ENCODE assay signal across 10 cellular contexts in genomic region chr5:72248352-72249032, GRCh38.
DNase-seq lines count a peak whose midpoint lies in the region; ATAC-seq and TF ChIP-seq lines count a peak whose summit lies in the region.
"Had no signal": no experiment of that assay in that cellular context is flagged by ENCODE, and none has a peak within 500 bp of the region (broad histone marks: within the 10 kb centered on the region; RNA-seq: fewer than 3 reads in every experiment).

No MANE protein-coding gene starts in this region.

- CTCF ChIA-PET in activated CD4-positive, alpha-beta T cell treated with anti-CD3 and anti-CD28 coated beads for 36 hours (lab: Charles Lee) = interaction anchor here (0.9 to 2.6 kb wide), 3 partner anchors 10 to 20 kb away, joined by 3 to 6 read pairs (median 3); no protein-coding TSS in a partner anchor

- POLR2A ChIA-PET in activated CD4-positive, alpha-beta T cell treated with anti-CD3 and anti-CD28 coated beads for 36 hours (lab: Charles Lee) = interaction anchor here (0.8 kb wide), 1 partner anchor 14 kb away, joined by 5 read pairs; no protein-coding TSS in a partner anchor

- H3K4me1 Mint-ChIP-seq in activated CD4-positive, alpha-beta T cell treated with anti-CD3 and anti-CD28 coated beads for 36 hours = peaks cover 6% of the 10 kb centered on the region

- no peaks in the 10 kb centered on the region for H3K9me3 Mint-ChIP-seq in activated CD4-positive, alpha-beta T cell treated with anti-CD3 and anti-CD28 coated beads for 36 hours (ENCODE audit: low read depth)
- H3K9me3 Mint-ChIP-seq: immature natural killer cell had no signal

- TF ChIP-seq POLR2A in stomach (IDR thresholded peaks at IDR 0.05) = no peak

- no peak overlapping the region for H3K4me3 Mint-ChIP-seq in activated CD4-positive, alpha-beta T cell treated with anti-CD3 and anti-CD28 coated beads for 36 hours
- H3K4me3 Mint-ChIP-seq: immature natural killer cell had no signal

- H3K27ac ChIP-seq in heart right ventricle (peak overlapping the region in 7 of 10 donors; percentile 35 to 65 (median 58)), stomach (peak overlapping the region in 4 of 5 donors; percentile 58 to 80 (median 68))
- H3K27ac ChIP-seq: VCaP had no signal

- WGBS in heart right ventricle, 2 donors = 64 to 67% methylated on average over 3 of the region's 3 CpGs
- 63 to 71% (median 67%) methylated on average over 3 of the region's 3 CpGs for WGBS in stomach, 5 donors

- H3K36me3 ChIP-seq in heart right ventricle (no peaks in the 10 kb centered on the region), stomach (no peaks in the 10 kb centered on the region)

- no peaks in the 10 kb centered on the region for H3K27me3 Mint-ChIP-seq in activated CD4-positive, alpha-beta T cell treated with anti-CD3 and anti-CD28 coated beads for 36 hours

- TF ChIP-seq CTCF in heart right ventricle (IDR thresholded peaks at IDR 0.05) = no peak
- no peak for TF ChIP-seq CTCF in stomach (IDR thresholded peaks at IDR 0.05)

- H3K27me3 ChIP-seq in heart right ventricle = no peaks in the 10 kb centered on the region
- H3K27me3 ChIP-seq in stomach = no peaks in the 10 kb centered on the region

- no peak for TF ChIP-seq EP300 in stomach (IDR thresholded peaks at IDR 0.05)

- peak in 7 of 8 donors; percentile 49 to 75 (median 72) for ATAC-seq in heart right ventricle
- no peak for ATAC-seq in activated CD4-positive, alpha-beta T cell treated with anti-CD3 and anti-CD28 coated beads for 36 hours

- no peak overlapping the region for H3K4me3 ChIP-seq in heart right ventricle
- H3K4me3 ChIP-seq in stomach = no peak overlapping the region

- H3K9me3 ChIP-seq in heart right ventricle (no peaks in the 10 kb centered on the region), stomach (no peaks in the 10 kb centered on the region)

- intact Hi-C loops in heart right ventricle (cut with DNase I) = loop anchor here in 4 of 10 donors (5.0 to 10.0 kb wide), 3 partner anchors 34 to 114 kb away; no protein-coding TSS in a partner anchor
- intact Hi-C loops in stomach (cut with DNase I; ENCODE audit: low total_unique reads) = no loop called here
- intact Hi-C loops in activated CD4-positive, alpha-beta T cell treated with anti-CD3 and anti-CD28 coated beads for 36 hours (cut with DNase I, micrococcal nuclease) = no loop called here

- DNase-seq in GOT3 (lab: John Stamatoyannopoulos, UW) (peak; percentile 6), T1000 (lab: John Stamatoyannopoulos, UW) (peak; percentile 21), heart right ventricle (peak in 1 of 2 donors; percentile 75), stomach (no peak), mesenteric fat pad (ENCODE audit: low spot score) (no peak), NCI-H1092 (lab: John Stamatoyannopoulos, UW) (no peak)
- no peak for DNase-seq in effector CD8-positive, alpha-beta T cell (lab: John Stamatoyannopoulos, UW)
- DNase-seq in activated CD4-positive, alpha-beta T cell treated with anti-CD3 and anti-CD28 coated beads for 36 hours = no peak
- DNase-seq: immature natural killer cell had no signal

- H3K4me1 ChIP-seq in heart right ventricle = peaks cover 10 to 73% (median 56%) of the 10 kb centered on the region in 9 donors
- H3K4me1 ChIP-seq in stomach = peaks cover 3 to 80% (median 52%) of the 10 kb centered on the region in 4 donors

- H3K27ac Mint-ChIP-seq in activated CD4-positive, alpha-beta T cell treated with anti-CD3 and anti-CD28 coated beads for 36 hours = no peak overlapping the region
- H3K27ac Mint-ChIP-seq: immature natural killer cell had no signal

- peaks cover 6% of the 10 kb centered on the region for H3K36me3 Mint-ChIP-seq in activated CD4-positive, alpha-beta T cell treated with anti-CD3 and anti-CD28 coated beads for 36 hours (ENCODE audit: low read depth)

Comparison
In these comparisons a context has a peak if more than half of its experiments do, and no peak if none do; other contexts are left out.
1. DNase-seq: peak in GOT3 (single experiment) and T1000 (single experiment); none in stomach (single experiment), effector CD8-positive, alpha-beta T cell (single experiment), mesenteric fat pad (single experiment), activated CD4-positive, alpha-beta T cell treated with anti-CD3 and anti-CD28 coated beads for 36 hours (single experiment) and NCI-H1092 (single experiment).